8 cellular contexts compared by ENCODE assay signal in genomic region chr17:19236351-19237138, GRCh38. TPM values are rescaled to one million over a fixed set of nuclear protein-coding genes. Genes with fewer than 3 reads are reported as not detected.
DNase-seq lines count a peak whose midpoint lies in the region; ATAC-seq, FAIRE-seq and TF ChIP-seq lines count a peak whose summit lies in the region.
"Not testable (repeated sequence)": the region's sequence is repeated elsewhere in the genome, so short reads cannot be mapped to it uniquely, and the experiment has no call there.

No MANE protein-coding gene starts in this region.

- H3K27me3 ChIP-seq in GM23338 (ENCODE audit: insufficient read depth); skeletal muscle satellite cell (ENCODE audit: control insufficient read depth, insufficient read depth, low read length): not testable (repeated sequence)

- not testable (repeated sequence) for H3K27ac Mint-ChIP-seq in GM23338

- H3K4me1 Mint-ChIP-seq in GM23338, result peaks cover 14% of the 10 kb centered on the region; the same call in 2 of the 3 replicates

- peak; percentile 21 for FAIRE-seq in islet of Langerhans (lab: Jason Lieb, UNC)

- ATAC-seq in GM19324 (IDR thresholded peaks at IDR 0.05; ENCODE audit: low FRiP score, unreplicated experiment) (peak; percentile 26), GM23338 (peak; percentile 39), HG03045 (IDR thresholded peaks at IDR 0.05; ENCODE audit: unreplicated experiment) (peak; percentile 43)

- H3K36me3 Mint-ChIP-seq in GM23338 (ENCODE audit: low read depth), result not testable (repeated sequence)

- H3K4me3 ChIP-seq in GM23338 (0 out of 2 replicates have a peak overlapping the region, but pooled peaks have one; percentile 97), OCI-LY7 (ENCODE audit: low read depth, low read length, poor library complexity, severe bottlenecking) (peak overlapping the region; percentile 81), astrocyte of the cerebellum (ENCODE audit: low read depth, low read length) (peak overlapping the region; percentile 99)
- H3K4me3 ChIP-seq in skeletal muscle satellite cell (ENCODE audit: low read length), result not testable (repeated sequence)

- H3K4me2 ChIP-seq in GM23338; OCI-LY7 (ENCODE audit: low read length); skeletal muscle satellite cell (ENCODE audit: low read length): not testable (repeated sequence)

- DNase-seq in GM23338 (ENCODE audit: low spot score); OCI-LY7 (ENCODE audit: low spot score); astrocyte of the cerebellum (ENCODE audit: low read depth): not testable (repeated sequence)

- H2AFZ ChIP-seq in GM23338; OCI-LY7 (ENCODE audit: low read length): not testable (repeated sequence)

- H3K9me3 ChIP-seq in OCI-LY7 (ENCODE audit: low read length); skeletal muscle satellite cell (replicated peaks; ENCODE audit: low read length): not testable (repeated sequence)

- not testable (repeated sequence) for H3K36me3 ChIP-seq in GM23338 (ENCODE audit: insufficient read depth); OCI-LY7 (ENCODE audit: insufficient read depth, low read length); skeletal muscle satellite cell (ENCODE audit: insufficient read depth, low read length)

- not testable (repeated sequence) for H3K4me3 Mint-ChIP-seq in GM23338

- intact Hi-C loops in OCI-LY7 (cut with micrococcal nuclease; ENCODE audit: unreplicated experiment), result not testable (repeated sequence)

- not testable (repeated sequence) for H3K27me3 Mint-ChIP-seq in GM23338 (ENCODE audit: insufficient read depth, low read depth, poor library complexity)

- not testable (repeated sequence) for H3K9me2 ChIP-seq in GM23338 (ENCODE audit: insufficient read depth); OCI-LY7 (ENCODE audit: insufficient read depth, low read length)

- POLR2A ChIA-PET in OCI-LY7 (lab: Charles Lee), result not testable (repeated sequence)

- TF ChIP-seq CTCF in C4-2B (conservative IDR thresholded peaks at IDR 0.05); GM23338 (conservative IDR thresholded peaks at IDR 0.05; ENCODE audit: low read depth in 2 of 2); OCI-LY7 (conservative IDR thresholded peaks at IDR 0.05; ENCODE audit: low read length); astrocyte of the cerebellum (IDR thresholded peaks at IDR 0.05; ENCODE audit: low read depth, low read length, missing control alignments): not testable (repeated sequence)

- not testable (repeated sequence) for H3F3A ChIP-seq in GM23338 (replicated peaks; ENCODE audit: low read depth)

- H3K4me1 ChIP-seq in GM23338 (ENCODE audit: insufficient read depth) (peaks cover 14% of the 10 kb centered on the region), skeletal muscle satellite cell (ENCODE audit: control insufficient read depth, insufficient read depth, low read length) (peaks cover 12% of the 10 kb centered on the region)
- not testable (repeated sequence) for H3K4me1 ChIP-seq in OCI-LY7 (ENCODE audit: insufficient read depth, low read length, poor library complexity, severe bottlenecking)

- H3K9ac ChIP-seq in skeletal muscle satellite cell (ENCODE audit: low read depth, low read length), result peak overlapping the region; percentile 93

- H3K79me2 ChIP-seq in GM23338 (replicated peaks; ENCODE audit: insufficient read depth), result peaks cover 37% of the 10 kb centered on the region
- not testable (repeated sequence) for H3K79me2 ChIP-seq in OCI-LY7 (ENCODE audit: insufficient read depth, low read depth, low read length)

- H3K27ac ChIP-seq in C4-2B, result peak overlapping the region; percentile 98; the same call in 1 of the 2 replicates
- H3K27ac ChIP-seq in GM23338 (ENCODE audit: low read depth); OCI-LY7 (ENCODE audit: low read depth, low read length, poor library complexity, severe bottlenecking): not testable (repeated sequence)

- CTCF ChIA-PET in OCI-LY7 (lab: Charles Lee; ENCODE audit: unreplicated experiment), result not testable (repeated sequence)

- in situ Hi-C loops in astrocyte of the cerebellum (cut with HindIII; ENCODE audit: low sequenced_read_pairs), result not testable (repeated sequence)

- H3K9me3 Mint-ChIP-seq in GM23338, result not testable (repeated sequence)

- H4K20me1 ChIP-seq in GM23338 (replicated peaks; ENCODE audit: insufficient read depth), result peaks cover 25% of the 10 kb centered on the region
- not testable (repeated sequence) for H4K20me1 ChIP-seq in OCI-LY7 (ENCODE audit: insufficient read depth, low read length)

- BruUV-seq in OCI-LY7 (replicated peaks; lab: Mats Ljungman, UMichigan), result not testable (repeated sequence)

RNA-seq across cellular contexts. Expression of gene EPN2, which starts 0.6 kb away (rescaled TPM):
- 28.7 and 34.0 TPM in 2 replicates for total RNA-seq in GM23338 (2014; rRNA removed; shearing (Covaris generic))
- polyA plus RNA-seq in GM23338 (2016; fragmentation: Nextera tagmentation; extraction: Ambion mirVana), result 149 and 164 TPM in 2 replicates
- total RNA-seq in OCI-LY7 (2014; rRNA removed; shearing (Covaris generic)), result 20.1 and 28.8 TPM in 2 replicates
- total RNA-seq in OCI-LY7 (2022), result 20.4 and 25.0 TPM in 2 replicates
- 32.2 and 35.8 TPM in 2 replicates for total RNA-seq in skeletal muscle satellite cell (2012; rRNA removed)
